Comparison of ENCODE assay signal across 7 cellular contexts in the genomic region with DNA sequence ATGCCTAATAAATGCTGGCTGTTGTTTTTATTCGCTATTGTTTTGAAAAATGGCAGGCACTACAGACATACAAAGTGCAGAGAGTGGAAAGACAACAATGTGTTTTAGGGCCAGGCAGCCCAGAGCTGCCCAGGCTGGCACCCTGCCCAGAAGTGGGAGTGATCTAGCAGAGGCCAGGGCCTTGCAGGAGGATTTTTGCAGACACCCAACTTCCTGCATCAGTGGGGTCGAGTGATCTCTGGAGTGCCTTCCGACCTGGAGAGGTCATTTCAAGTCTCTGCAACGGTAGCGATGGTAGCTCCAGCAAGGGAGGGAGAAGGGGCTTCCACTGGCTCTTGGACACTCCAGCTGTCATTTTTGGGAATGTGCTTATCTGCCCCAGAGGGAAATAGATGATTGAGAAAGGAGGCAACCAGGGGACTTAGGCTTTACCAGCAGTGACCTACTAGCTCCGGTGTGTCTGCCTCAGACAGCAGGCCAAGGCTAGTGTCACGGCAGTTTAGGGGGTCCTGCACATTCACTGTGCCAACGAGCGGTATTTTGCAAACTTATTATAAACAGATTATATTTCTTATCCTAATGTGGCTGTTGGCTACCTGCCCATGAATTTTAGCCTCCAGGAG.
DNase-seq lines count a peak whose midpoint lies in the region; ATAC-seq, FAIRE-seq and TF ChIP-seq lines count a peak whose summit lies in the region.
"Not testable (repeated sequence)": the region's sequence is repeated elsewhere in the genome, so short reads cannot be mapped to it uniquely, and the experiment has no call there.

No MANE protein-coding gene starts in this region.

- WGBS in small intestine, 3 donors: 17 to 38% (median 23%) methylated on average over 6 to 8 of the region's 9 CpGs

- not testable (repeated sequence) for H3K4me1 ChIP-seq in colonic mucosa; small intestine (ENCODE audit: control insufficient read depth in 2 of 2, insufficient read depth in 1 of 2, low read depth in 1 of 2, low read length in 1 of 2)

- FAIRE-seq in small intestine (lab: Jason Lieb, UNC): not testable (repeated sequence)

- peak overlapping the region; percentile 79 for H3K27ac Mint-ChIP-seq in mesothelial cell of epicardium

- H3K9ac ChIP-seq in colonic mucosa (ENCODE audit: low read depth in 2 of 2, low read length in 2 of 2): not testable (repeated sequence)

- not testable (repeated sequence) for H3K4me3 Mint-ChIP-seq in mesothelial cell of epicardium

- not testable (repeated sequence) for H3K36me3 Mint-ChIP-seq in mesothelial cell of epicardium

- not testable (repeated sequence) for H3K4me3 ChIP-seq in colonic mucosa; small intestine (ENCODE audit: low read depth in 1 of 2, low read length in 2 of 2)

- H3K27me3 Mint-ChIP-seq in mesothelial cell of epicardium (ENCODE audit: low read depth): not testable (repeated sequence)

- not testable (repeated sequence) for H3K36me3 ChIP-seq in colonic mucosa; small intestine (ENCODE audit: control insufficient read depth in 2 of 2, insufficient read depth in 2 of 2, low read length in 2 of 2)

- DNase-seq in GM04504 (ENCODE audit: low read depth) (peak; percentile 24), RPMI8226 (peak; percentile 63), colonic mucosa (peak; percentile 87), Right ventricle myocardium superior (peak; percentile 92), mesothelial cell of epicardium (ENCODE audit: low spot score in 2 of 2, unreplicated experiment in 2 of 2) (peak; percentile 32 to 70), small intestine (peak; percentile 5)
- peak; percentile 73 for DNase-seq in activated effector memory CD4-positive, alpha-beta T cell treated with anti-CD3 and anti-CD28 coated beads, Interleukin-2, amount 50 U/mL, for 16 hours

- not testable (repeated sequence) for TF ChIP-seq CTCF in colonic mucosa (IDR thresholded peaks at IDR 0.05); mesothelial cell of epicardium (IDR thresholded peaks at IDR 0.05; ENCODE audit: unreplicated experiment)

- H3K27me3 ChIP-seq in colonic mucosa; small intestine (ENCODE audit: control insufficient read depth in 2 of 2, insufficient read depth in 2 of 2, low read length in 2 of 2): not testable (repeated sequence)

- not testable (repeated sequence) for H3K9me3 ChIP-seq in colonic mucosa; small intestine (ENCODE audit: control insufficient read depth, low read depth)

- not testable (repeated sequence) for H3K27ac ChIP-seq in colonic mucosa; small intestine (ENCODE audit: low read depth in 1 of 2, low read length in 1 of 2)

- peak; percentile 87 for ATAC-seq in Right ventricle myocardium superior (ENCODE audit: poor library complexity)

- H3K4me1 Mint-ChIP-seq in mesothelial cell of epicardium: peaks cover 11% of the 10 kb centered on the region

- intact Hi-C loops in colonic mucosa (cut with DNase I); Right ventricle myocardium superior (cut with DNase I): not testable (repeated sequence)

- not testable (repeated sequence) for H3K9me3 Mint-ChIP-seq in mesothelial cell of epicardium

Comparison
In these comparisons a context has a peak if more than half of its experiments do, and no peak if none do; other contexts are left out.
1. DNase-seq: peak in every context shown above with its lines; median percentile 92 in Right ventricle myocardium superior; 87 in colonic mucosa; 73 in activated effector memory CD4-positive, alpha-beta T cell treated with anti-CD3 and anti-CD28 coated beads, Interleukin-2, amount 50 U/mL, for 16 hours; 63 in RPMI8226; 51 in mesothelial cell of epicardium; 24 in GM04504; 5 in small intestine.